1 cellular context compared by ENCODE assay signal in genomic region chr1:205812878-205813754, GRCh38.
TF ChIP-seq lines count a peak whose summit lies in the region.

SLC41A1 (minus strand) TSS chr1:205813198; CDS start chr1:205810441, 2,757 bp downstream.

TF ChIP-seq in K562, 482 proteins besides CTCF, POLR2A, EP300 and RAD21 (continued from another document and continues in another):
- TF ChIP-seq ZKSCAN1 (IDR thresholded peaks at IDR 0.05; ENCODE audit: low read depth, low read length) (0 out of 2 replicates have a peak, but pooled peaks have one; percentile 0), MEF2D (tag; conservative IDR thresholded peaks at IDR 0.05; ENCODE audit: low read depth) (peak; percentile 92), TCF3 (CRISPR knock-in tag; IDR thresholded peaks at IDR 0.05) (no peak), CREM (IDR thresholded peaks at IDR 0.05; ENCODE audit: low read depth) (peak; percentile 42; the same call in 1 of the 2 replicates), YY1 (IDR thresholded peaks at IDR 0.05; ENCODE audit: borderline replicate concordance in 1 of 3, control insufficient read depth in 1 of 3, extremely low read depth in 1 of 3, insufficient read depth in 3 of 3, insufficient read length in 1 of 3, insufficient replicate concordance in 2 of 3, low read depth in 1 of 3, low read length in 2 of 3) (peak in 1 of 3 experiments; percentile 8), BHLHE40 (IDR thresholded peaks at IDR 0.05; ENCODE audit: low read length) (peak; percentile 88), ID3 (CRISPR knock-in tag; IDR thresholded peaks at IDR 0.05) (no peak), ID3 (tag; IDR thresholded peaks at IDR 0.05) (no peak), KDM4B (IDR thresholded peaks at IDR 0.05; ENCODE audit: borderline replicate concordance in 2 of 2, low read depth in 1 of 2) (peak in 1 of 2 experiments; percentile 70; a peak in 1 of 4 replicates), TRIM24 (IDR thresholded peaks at IDR 0.05) (no peak), HNRNPL (IDR thresholded peaks at IDR 0.05; ENCODE audit: low read depth, low read length) (peak; percentile 56; the same call in 1 of the 2 replicates), ARID3A (IDR thresholded peaks at IDR 0.05; ENCODE audit: borderline replicate concordance, low read depth, low read length) (peak; percentile 45; the same call in 1 of the 2 replicates), ZNF146 (CRISPR knock-in tag; IDR thresholded peaks at IDR 0.05; ENCODE audit: unreplicated experiment) (no peak), CREB3L1 (IDR thresholded peaks at IDR 0.05; ENCODE audit: borderline replicate concordance, low read depth) (0 out of 2 replicates have a peak, but pooled peaks have one; percentile 44), VEZF1 (CRISPR knock-in tag; IDR thresholded peaks at IDR 0.05) (peak; percentile 100), THAP12 (CRISPR knock-in tag; IDR thresholded peaks at IDR 0.05) (peak; percentile 55; the same call in 1 of the 2 replicates), PCBP2 (IDR thresholded peaks at IDR 0.05; ENCODE audit: low read depth, low read length, poor library complexity, severe bottlenecking) (no peak), RUNX1 (IDR thresholded peaks at IDR 0.05; ENCODE audit: low read depth) (0 out of 2 replicates have a peak, but pooled peaks have one; percentile 2), POLR2G (IDR thresholded peaks at IDR 0.05; ENCODE audit: low read depth, low read length) (peak; percentile 84), C11orf30 (IDR thresholded peaks at IDR 0.05; ENCODE audit: low read depth) (no peak), SIN3B (IDR thresholded peaks at IDR 0.05; ENCODE audit: low read depth) (peak; percentile 48; the same call in 1 of the 2 replicates), KDM5B (IDR thresholded peaks at IDR 0.05; ENCODE audit: insufficient replicate concordance, low read depth, low read length) (peak; percentile 67), THRAP3 (IDR thresholded peaks at IDR 0.05; ENCODE audit: borderline replicate concordance) (no peak), ARID2 (IDR thresholded peaks at IDR 0.05) (no peak), UBTF (IDR thresholded peaks at IDR 0.05; ENCODE audit: borderline replicate concordance in 1 of 2, low read depth in 2 of 2, low read length in 2 of 2) (no peak), HMGXB4 (CRISPR knock-in tag; IDR thresholded peaks at IDR 0.05) (no peak), GATAD2B (IDR thresholded peaks at IDR 0.05; ENCODE audit: borderline replicate concordance) (peak; percentile 78; the same call in 1 of the 2 replicates), ZNF592 (IDR thresholded peaks at IDR 0.05) (0 out of 2 replicates have a peak, but pooled peaks have one; percentile 40), PRDM10 (IDR thresholded peaks at IDR 0.05; ENCODE audit: partially characterized antibody) (peak; percentile 97), PATZ1 (CRISPR knock-in tag; IDR thresholded peaks at IDR 0.05; ENCODE audit: borderline replicate concordance) (peak; percentile 22; the same call in 1 of the 2 replicates), ZNF224 (CRISPR knock-in tag; IDR thresholded peaks at IDR 0.05) (no peak)
